ENCODE assay signal across 8 cellular contexts in the genomic region with DNA sequence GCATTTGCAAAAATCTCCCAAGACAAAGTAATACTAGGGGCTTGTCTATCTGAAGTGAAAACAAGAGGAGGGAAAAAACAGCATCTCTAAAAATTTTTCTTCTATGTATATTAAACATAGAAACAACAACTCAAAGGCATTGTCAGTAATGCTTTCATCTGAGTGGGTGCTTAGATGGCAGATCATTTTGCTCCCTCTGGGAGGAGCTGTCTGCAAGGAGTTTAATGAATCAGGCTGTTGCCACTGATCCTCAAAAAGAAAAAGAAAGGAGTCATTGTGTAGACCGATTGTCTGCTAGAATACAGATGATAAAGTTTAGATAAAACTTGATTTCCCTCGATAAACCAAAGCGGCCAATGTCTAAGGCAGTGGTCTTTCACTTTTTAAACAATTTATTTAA. TPM values are rescaled to one million over a fixed set of nuclear protein-coding genes. Genes with fewer than 3 reads are reported as not detected.
DNase-seq lines count a peak whose midpoint lies in the region; ATAC-seq, FAIRE-seq and TF ChIP-seq lines count a peak whose summit lies in the region.

No MANE protein-coding gene starts in this region.

- no peaks in the 10 kb centered on the region for H3K9me3 ChIP-seq in HepG2 (ENCODE audit: low read length)

- peak overlapping the region in 1 of 3 experiments; percentile 1; a peak in 1 of 6 replicates for H3K4me3 ChIP-seq in HepG2 (replicated peaks in 1 of 3; ENCODE audit: insufficient read depth in 1 of 3, low read depth in 2 of 3, low read length in 3 of 3)

- intact Hi-C loops in HepG2 (cut with micrococcal nuclease; ENCODE audit: unreplicated experiment) = loop anchor here (1.0 to 5.0 kb wide), 2 partner anchors 82 to 195 kb away; no protein-coding TSS in a partner anchor

- H4K20me1 ChIP-seq in HepG2 (ENCODE audit: insufficient read depth, low read length) = no peaks in the 10 kb centered on the region

- H3K79me2 ChIP-seq in HepG2 (ENCODE audit: insufficient read depth, low read length) = no peaks in the 10 kb centered on the region

- peak; percentile 87 for TF ChIP-seq RAD21 in HepG2 (CRISPR knock-in tag; IDR thresholded peaks at IDR 0.05)

- ATAC-seq in HepG2 (peak; percentile 93), HG03175 (IDR thresholded peaks at IDR 0.05; ENCODE audit: unreplicated experiment) (no peak), GM21737 (IDR thresholded peaks at IDR 0.05; ENCODE audit: unreplicated experiment) (no peak)

- H3K4me2 ChIP-seq in HepG2 (ENCODE audit: low read depth, low read length) = peak overlapping the region; percentile 50

- peak; percentile 82 for TF ChIP-seq CTCF in HepG2 (CRISPR knock-in tag; IDR thresholded peaks at IDR 0.05)

- H3K9ac ChIP-seq in HepG2 (ENCODE audit: insufficient read depth, low read depth, low read length) = no peak overlapping the region

- TF ChIP-seq POLR2A in HepG2 (IDR thresholded peaks at IDR 0.05; ENCODE audit: insufficient read depth in 1 of 2, low read depth in 2 of 2, low read length in 2 of 2) = no peak

- H3K27ac ChIP-seq in HepG2 (ENCODE audit: extremely low read length, insufficient read depth, low read length) = no peak overlapping the region

- no peak for TF ChIP-seq EP300 in HepG2 (IDR thresholded peaks at IDR 0.05; ENCODE audit: low read depth in 2 of 2, low read length in 2 of 2)
- TF ChIP-seq EP300 in HepG2 (CRISPR knock-in tag; IDR thresholded peaks at IDR 0.05; ENCODE audit: borderline replicate concordance) = no peak

- DNase-seq in NOMO-1 treated with DMSO at 0.1 percent for 48 hours (lab: John Stamatoyannopoulos, UW; ENCODE audit: unreplicated experiment) (peak; percentile 20), NOMO-1 treated with dmso at 0.1 percent for 144 hours (lab: John Stamatoyannopoulos, UW; ENCODE audit: unreplicated experiment) (no peak), NCI-H1105 treated with DMSO at 0.1 percent for 48 hours (lab: John Stamatoyannopoulos, UW) (peak; percentile 23), astrocyte of the hippocampus (ENCODE audit: low read depth, low spot score) (peak; percentile 67), HepG2 (ENCODE audit: low spot score) (peak; percentile 62)
- no peak for DNase-seq in NK-92 treated with Interleukin-12 subunit alpha and Interleukin-12 subunit beta, amount 100 ng/mL, for 24 hours (lab: John Stamatoyannopoulos, UW)

- in situ Hi-C loops in HepG2 (cut with HindIII; ENCODE audit: extremely low pct_ligation_motif_present, low pct_unique_long_range_greater_than_20kb) = loop anchor here (5.0 to 25.0 kb wide), 2 partner anchors 197 to 567 kb away; partner anchors contain the start of gene MEPE

- no peak overlapping the region for H2AFZ ChIP-seq in HepG2 (ENCODE audit: low read length)

- POLR2A ChIA-PET in HepG2 (lab: Yijun Ruan, JAX) = interaction anchor here (0.6 kb wide), 1 partner anchor 568 kb away, joined by 3 read pairs; no protein-coding TSS in a partner anchor

- BruUV-seq in HepG2 (replicated peaks; lab: Mats Ljungman, UMichigan) = no TSS peak

- peaks cover 0 to 3% of the 10 kb centered on the region in 2 experiments; a peak in 1 of 5 replicates for H3K27me3 ChIP-seq in HepG2 (ENCODE audit: control insufficient read depth in 1 of 2, insufficient read depth in 2 of 2, low read length in 2 of 2)

- H3K36me3 ChIP-seq in HepG2 (replicated peaks in 1 of 2; ENCODE audit: control insufficient read depth in 1 of 2, insufficient read depth in 2 of 2, low read length in 2 of 2) = no peaks in the 10 kb centered on the region

- peak; percentile 80 for FAIRE-seq in HepG2 (lab: Jason Lieb, UNC)

- H3K4me1 ChIP-seq in HepG2 (ENCODE audit: insufficient read depth, low read length) = peaks cover 18% of the 10 kb centered on the region

- WGBS in HepG2 (ENCODE audit: low lambda C conversion rate) = 2% methylated on average over 3 of the region's 3 CpGs

- CTCF ChIA-PET in HepG2 (lab: Yijun Ruan, JAX; ENCODE audit: low intra/inter-chr PET ratio, low total read pairs) = interaction anchor here (0.8 to 3.6 kb wide), 2 partner anchors 83 to 196 kb away, joined by 3 to 29 read pairs; no protein-coding TSS in a partner anchor

TF ChIP-seq in HepG2, 621 proteins besides CTCF, POLR2A, EP300 and RAD21 (continues in another document):
- TF ChIP-seq, protein P1, sequence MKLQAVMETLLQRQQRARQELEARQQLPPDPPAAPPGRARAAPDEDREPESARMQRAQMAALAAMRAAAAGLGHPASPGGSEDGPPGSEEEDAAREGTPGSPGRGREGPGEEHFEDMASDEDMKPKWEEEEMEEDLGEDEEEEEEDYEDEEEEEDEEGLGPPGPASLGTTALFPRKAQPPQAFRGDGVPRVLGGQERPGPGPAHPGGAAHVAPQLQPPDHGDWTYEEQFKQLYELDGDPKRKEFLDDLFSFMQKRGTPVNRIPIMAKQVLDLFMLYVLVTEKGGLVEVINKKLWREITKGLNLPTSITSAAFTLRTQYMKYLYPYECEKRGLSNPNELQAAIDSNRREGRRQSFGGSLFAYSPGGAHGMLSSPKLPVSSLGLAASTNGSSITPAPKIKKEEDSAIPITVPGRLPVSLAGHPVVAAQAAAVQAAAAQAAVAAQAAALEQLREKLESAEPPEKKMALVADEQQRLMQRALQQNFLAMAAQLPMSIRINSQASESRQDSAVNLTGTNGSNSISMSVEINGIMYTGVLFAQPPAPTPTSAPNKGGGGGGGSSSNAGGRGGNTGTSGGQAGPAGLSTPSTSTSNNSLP (IDR thresholded peaks at IDR 0.05; ENCODE audit: low read depth, low read length) = 0 out of 2 replicates have a peak, but pooled peaks have one; percentile 26
- TF ChIP-seq NR1H2 (CRISPR knock-in tag; IDR thresholded peaks at IDR 0.05; ENCODE audit: borderline replicate concordance, low read depth) (no peak), KAT8 (CRISPR knock-in tag; IDR thresholded peaks at IDR 0.05) (peak; percentile 41; the same call in 1 of the 2 replicates), ZNF350 (CRISPR knock-in tag; IDR thresholded peaks at IDR 0.05; ENCODE audit: borderline replicate concordance, low read depth) (no peak)
- TF ChIP-seq, protein P2, sequence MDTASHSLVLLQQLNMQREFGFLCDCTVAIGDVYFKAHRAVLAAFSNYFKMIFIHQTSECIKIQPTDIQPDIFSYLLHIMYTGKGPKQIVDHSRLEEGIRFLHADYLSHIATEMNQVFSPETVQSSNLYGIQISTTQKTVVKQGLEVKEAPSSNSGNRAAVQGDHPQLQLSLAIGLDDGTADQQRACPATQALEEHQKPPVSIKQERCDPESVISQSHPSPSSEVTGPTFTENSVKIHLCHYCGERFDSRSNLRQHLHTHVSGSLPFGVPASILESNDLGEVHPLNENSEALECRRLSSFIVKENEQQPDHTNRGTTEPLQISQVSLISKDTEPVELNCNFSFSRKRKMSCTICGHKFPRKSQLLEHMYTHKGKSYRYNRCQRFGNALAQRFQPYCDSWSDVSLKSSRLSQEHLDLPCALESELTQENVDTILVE (CRISPR knock-in tag; IDR thresholded peaks at IDR 0.05) = 0 out of 2 replicates have a peak, but pooled peaks have one; percentile 24

RNA-seq across cellular contexts. Expression of gene KLHL8, which starts 49.7 kb away (rescaled TPM):
- 11.7 and 18.4 TPM in 2 replicates for total RNA-seq in HepG2 (2016; rRNA removed; fragmentation: Illumina TruSeq; extraction: Trizol)
- 29.5 and 30.8 TPM in 2 replicates for total RNA-seq in HepG2 (2016; cell fraction: cytosol; rRNA removed; fragmentation: Illumina TruSeq; extraction: Trizol; ENCODE audit: low read depth)
- total RNA-seq in HepG2 (2016; cell fraction: insoluble cytoplasmic fraction; rRNA removed; fragmentation: Illumina TruSeq; extraction: Trizol) = 12.4 and 16.0 TPM in 2 replicates
- 21.3 and 27.0 TPM in 2 replicates for total RNA-seq in HepG2 (2016; cell fraction: membrane; rRNA removed; fragmentation: Illumina TruSeq; extraction: Trizol)
- 10.2 and 11.7 TPM in 2 replicates for total RNA-seq in HepG2 (2016; cell fraction: nucleus; rRNA removed; fragmentation: Illumina TruSeq; extraction: Trizol)
- 2.6 and 2.8 TPM in 2 replicates for polyA plus RNA-seq in HepG2 (2011; rRNA removed)
- 1.7 and 3.5 TPM in 2 replicates for polyA plus RNA-seq in HepG2 (2011; cell fraction: cytosol; rRNA removed)
- polyA plus RNA-seq in HepG2 (2011; cell fraction: nucleus; rRNA removed) = 1.6 TPM in 2 replicates
- 7.8 and 8.3 TPM in 2 replicates for polyA plus RNA-seq in HepG2 (2012)
- polyA plus RNA-seq in HepG2 (2016; cell fraction: cytosol; fragmentation: Illumina TruSeq; extraction: Trizol; ENCODE audit: low read depth) = 0.57 and 0.74 TPM in 2 replicates
- polyA plus RNA-seq in HepG2 (2016; cell fraction: insoluble cytoplasmic fraction; fragmentation: Illumina TruSeq; extraction: Trizol; ENCODE audit: low read depth) = 13.1 and 14.9 TPM in 2 replicates
- polyA plus RNA-seq in HepG2 (2016; cell fraction: membrane; fragmentation: Illumina TruSeq; extraction: Trizol; ENCODE audit: low read depth) = 2.8 and 3.1 TPM in 2 replicates
- polyA plus RNA-seq in HepG2 (2016; cell fraction: nucleus; fragmentation: Illumina TruSeq; extraction: Trizol; ENCODE audit: insufficient read depth, low read depth) = 6.6 and 6.7 TPM in 2 replicates
- 6.6 and 12.6 TPM in 2 replicates for polyA minus RNA-seq in HepG2 (2011; rRNA and poly(A)+ RNA removed; ENCODE audit: low replicate concordance)
- polyA minus RNA-seq in HepG2 (2011; cell fraction: cytosol; rRNA and poly(A)+ RNA removed) = 8.1 and 10.3 TPM in 2 replicates
- polyA minus RNA-seq in HepG2 (2011; cell fraction: nucleus; rRNA and poly(A)+ RNA removed) = 12.7 and 12.9 TPM in 2 replicates

RNA-seq across cellular contexts. Expression of gene HSD17B13, which starts 52.5 kb away (rescaled TPM):
- 0.04 TPM in 1 of 2 replicates, not detected in the other for total RNA-seq in HepG2 (2016; rRNA removed; fragmentation: Illumina TruSeq; extraction: Trizol)
- total RNA-seq in HepG2 (2016; cell fraction: cytosol; rRNA removed; fragmentation: Illumina TruSeq; extraction: Trizol; ENCODE audit: low read depth) = not detected in 2 replicates
- total RNA-seq in HepG2 (2016; cell fraction: insoluble cytoplasmic fraction; rRNA removed; fragmentation: Illumina TruSeq; extraction: Trizol) = 0.07 and 0.11 TPM in 2 replicates
- total RNA-seq in HepG2 (2016; cell fraction: membrane; rRNA removed; fragmentation: Illumina TruSeq; extraction: Trizol) = not detected in 2 replicates
- total RNA-seq in HepG2 (2016; cell fraction: nucleus; rRNA removed; fragmentation: Illumina TruSeq; extraction: Trizol) = 0.16 and 0.34 TPM in 2 replicates
- 0.15 and 0.27 TPM in 2 replicates for polyA plus RNA-seq in HepG2 (2011; rRNA removed)
- 0.13 TPM in 2 replicates for polyA plus RNA-seq in HepG2 (2011; cell fraction: cytosol; rRNA removed)
- 0.32 and 0.40 TPM in 2 replicates for polyA plus RNA-seq in HepG2 (2011; cell fraction: nucleus; rRNA removed)
- 0.59 and 1.4 TPM in 2 replicates for polyA plus RNA-seq in HepG2 (2012)
- 0.06 TPM in 1 of 2 replicates, not detected in the other for polyA plus RNA-seq in HepG2 (2016; cell fraction: cytosol; fragmentation: Illumina TruSeq; extraction: Trizol; ENCODE audit: low read depth)
- polyA plus RNA-seq in HepG2 (2016; cell fraction: insoluble cytoplasmic fraction; fragmentation: Illumina TruSeq; extraction: Trizol; ENCODE audit: low read depth) = not detected in 2 replicates
- not detected in 2 replicates for polyA plus RNA-seq in HepG2 (2016; cell fraction: membrane; fragmentation: Illumina TruSeq; extraction: Trizol; ENCODE audit: low read depth)
- polyA plus RNA-seq in HepG2 (2016; cell fraction: nucleus; fragmentation: Illumina TruSeq; extraction: Trizol; ENCODE audit: insufficient read depth, low read depth) = 0.53 and 0.68 TPM in 2 replicates
- 0.07 TPM in 1 of 2 replicates, not detected in the other for polyA minus RNA-seq in HepG2 (2011; rRNA and poly(A)+ RNA removed; ENCODE audit: low replicate concordance)
- polyA minus RNA-seq in HepG2 (2011; cell fraction: cytosol; rRNA and poly(A)+ RNA removed) = not detected in 2 replicates
- 0.37 and 0.52 TPM in 2 replicates for polyA minus RNA-seq in HepG2 (2011; cell fraction: nucleus; rRNA and poly(A)+ RNA removed)

Comparison
In these comparisons a context has a peak if more than half of its experiments do, and no peak if none do; other contexts are left out.
1. DNase-seq: peak in NOMO-1 treated with DMSO at 0.1 percent for 48 hours (single experiment), NCI-H1105 treated with DMSO at 0.1 percent for 48 hours (single experiment), astrocyte of the hippocampus (single experiment) and HepG2 (single experiment); none in NOMO-1 treated with dmso at 0.1 percent for 144 hours (single experiment) and NK-92 treated with Interleukin-12 subunit alpha and Interleukin-12 subunit beta, amount 100 ng/mL, for 24 hours (single experiment).